In the genomic region with DNA sequence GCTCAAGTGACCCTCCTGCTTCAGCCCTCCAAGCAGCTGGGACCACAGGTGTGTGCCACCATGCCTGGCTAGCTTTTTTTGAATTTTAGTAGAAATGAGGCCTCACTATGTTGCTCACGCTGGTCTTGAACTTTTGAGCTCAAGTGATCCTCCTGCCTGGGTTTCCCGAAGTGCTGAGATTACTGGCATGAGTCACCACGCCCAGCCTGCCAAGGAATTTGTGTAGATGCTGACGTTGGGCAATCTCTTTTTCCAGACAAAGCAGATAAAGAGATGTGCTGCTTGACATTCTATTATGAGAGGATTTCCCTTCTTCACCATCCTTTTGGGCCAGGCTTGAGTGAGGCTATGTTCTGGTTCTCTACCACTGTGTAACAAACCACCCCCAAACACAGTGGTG, we compare ENCODE assay signal across 16 cellular contexts.
DNase-seq lines count a peak whose midpoint lies in the region; ATAC-seq, FAIRE-seq and TF ChIP-seq lines count a peak whose summit lies in the region.
"Had no signal": no experiment of that assay in that cellular context is flagged by ENCODE, and none has a peak within 500 bp of the region (broad histone marks: within the 10 kb centered on the region; RNA-seq: fewer than 3 reads in every experiment).

No MANE protein-coding gene starts in this region.

- no peak for ATAC-seq in HG02798 (IDR thresholded peaks at IDR 0.05; ENCODE audit: poor library complexity, unreplicated experiment)
- ATAC-seq: activated T-helper 17 cell treated with anti-CD3 and anti-CD28 coated beads, Interleukin-2, amount 50 U/mL, for 72 hours; left colon had no signal

- no peak overlapping the region for H3K4me3 ChIP-seq in foreskin fibroblast (ENCODE audit: low read depth in 1 of 2, low read length in 2 of 2)
- H3K4me3 ChIP-seq: colonic mucosa had no signal

- no peak for TF ChIP-seq CTCF in foreskin fibroblast (IDR thresholded peaks at IDR 0.05; ENCODE audit: low read depth, low read length)

- DNase-seq in AG08395 (ENCODE audit: low spot score) (peak; percentile 30), HTR-8/SVneo (ENCODE audit: insufficient read length, low spot score) (no peak), amniotic stem cell (lab: John Stamatoyannopoulos, UW) (peak; percentile 33), foreskin fibroblast (peak; percentile 61 to 76), NCI-H128 (lab: John Stamatoyannopoulos, UW; ENCODE audit: unreplicated experiment) (no peak), NCI-H1105 treated with DMSO at 0.1 percent for 48 hours (lab: John Stamatoyannopoulos, UW) (no peak), islet precursor cell (no peak)
- DNase-seq: activated CD8-positive, alpha-beta memory T cell treated with anti-CD3 and anti-CD28 coated beads for 24 hours; amygdala; colonic mucosa; left colon; NCI-H2029; NCI-H69 had no signal

- FAIRE-seq in HTR-8/SVneo (lab: Jason Lieb, UNC), result peak; percentile 98
- FAIRE-seq: urothelium cell line had no signal

Comparison
In these comparisons a context has a peak if more than half of its experiments do, and no peak if none do; other contexts are left out.
1. DNase-seq: peak in AG08395 (single experiment), amniotic stem cell (single experiment) and foreskin fibroblast (2 of 2); none in HTR-8/SVneo (single experiment), NCI-H128 (single experiment), NCI-H1105 treated with DMSO at 0.1 percent for 48 hours (single experiment) and islet precursor cell (single experiment).